In genomic region chr3:160417311-160417710, GRCh38 we compare ENCODE assay signal across 24 cellular contexts.
"Had no signal": no experiment of that assay in that cellular context is flagged by ENCODE, and none has a peak within 500 bp of the region (broad histone marks: within the 10 kb centered on the region; RNA-seq: fewer than 3 reads in every experiment).

No MANE protein-coding gene starts in this region.

- DNase-seq: dorsolateral prefrontal cortex; effector CD4-positive, alpha-beta T cell; hypothalamus; immature natural killer cell; islet precursor cell; kidney glomerular epithelial cell; left colon; mesenchymal stem cell; midbrain; naive thymus-derived CD4-positive, alpha-beta T cell; stimulated activated CD4-positive, alpha-beta T cell treated with anti-CD3 and anti-CD28 coated beads, Interleukin-2, amount 100 ng/mL, for 24 hours; stimulated activated CD4-positive, alpha-beta T cell treated with anti-CD3 and anti-CD28 coated beads, Interleukin-4, amount 100 ng/mL, for 24 hours; stimulated activated naive CD4-positive, alpha-beta T cell treated with Interleukin-2 at 50 U/mL for 16 hours; stomach; thyroid gland had no signal

- H3K4me3 ChIP-seq: dorsolateral prefrontal cortex, lung, neural progenitor cell, prostate gland, right atrium auricular region, smooth muscle cell, stomach, thyroid gland had no signal

- H3K9me3 ChIP-seq: prostate gland, right atrium auricular region, stomach, thyroid gland had no signal

- H3K27me3 ChIP-seq: dorsolateral prefrontal cortex, neural progenitor cell, right atrium auricular region, stomach, thyroid gland had no signal

- ATAC-seq: left colon; naive thymus-derived CD4-positive, alpha-beta T cell; sciatic nerve; stimulated activated effector memory CD8-positive, alpha-beta T cell treated with anti-CD3 and anti-CD28 coated beads, Interleukin-12 subunit alpha, Interleukin-12 subunit beta, amount 100 ng/mL, for 72 hours had no signal

- H2AFZ ChIP-seq: neural progenitor cell had no signal

- H3K9me3 Mint-ChIP-seq: immature natural killer cell; naive thymus-derived CD4-positive, alpha-beta T cell; nephron; neural progenitor cell; stimulated activated effector memory CD8-positive, alpha-beta T cell treated with anti-CD3 and anti-CD28 coated beads, Interleukin-12 subunit alpha, Interleukin-12 subunit beta, amount 100 ng/mL, for 72 hours; type B pancreatic cell had no signal

- H3K4me2 ChIP-seq: neural progenitor cell, smooth muscle cell had no signal

- H3K9ac ChIP-seq: neural progenitor cell had no signal

- H3K4me3 Mint-ChIP-seq: immature natural killer cell; naive thymus-derived CD4-positive, alpha-beta T cell; nephron; neural progenitor cell; stimulated activated effector memory CD8-positive, alpha-beta T cell treated with anti-CD3 and anti-CD28 coated beads, Interleukin-12 subunit alpha, Interleukin-12 subunit beta, amount 100 ng/mL, for 72 hours; type B pancreatic cell had no signal

- H3K36me3 ChIP-seq: prostate gland had no signal

- H3K27ac Mint-ChIP-seq: immature natural killer cell; nephron; neural progenitor cell; stimulated activated effector memory CD8-positive, alpha-beta T cell treated with anti-CD3 and anti-CD28 coated beads, Interleukin-12 subunit alpha, Interleukin-12 subunit beta, amount 100 ng/mL, for 72 hours; type B pancreatic cell had no signal

- H3K27me3 Mint-ChIP-seq: naive thymus-derived CD4-positive, alpha-beta T cell; type B pancreatic cell had no signal

- H3K4me1 Mint-ChIP-seq: neural progenitor cell; stimulated activated effector memory CD8-positive, alpha-beta T cell treated with anti-CD3 and anti-CD28 coated beads, Interleukin-12 subunit alpha, Interleukin-12 subunit beta, amount 100 ng/mL, for 72 hours had no signal

- H3K27ac ChIP-seq: prostate gland, right atrium auricular region, stomach, thyroid gland had no signal

- H3K4me1 ChIP-seq: neural progenitor cell, prostate gland, right atrium auricular region, thyroid gland had no signal
